23 cellular contexts compared by ENCODE assay signal in the genomic region with DNA sequence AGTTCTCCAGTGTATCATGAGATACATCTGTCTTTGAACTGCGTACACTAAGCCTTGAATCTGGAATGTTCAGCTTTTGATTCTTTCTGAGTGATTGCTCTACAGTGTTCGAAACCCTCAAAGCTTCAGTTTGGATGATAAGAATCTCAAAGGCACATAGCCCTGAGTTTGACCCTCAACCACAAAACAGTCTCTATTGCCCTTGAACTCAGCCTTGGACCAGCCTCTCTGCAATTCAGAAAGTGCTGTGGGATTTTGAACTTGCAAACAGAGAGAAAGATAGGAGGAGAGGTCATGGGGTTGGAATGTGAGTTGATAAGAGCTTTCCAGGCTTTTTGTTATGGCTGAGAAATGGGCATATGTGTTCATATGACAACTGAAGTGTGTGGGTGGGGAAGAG.
"Had no signal": no experiment of that assay in that cellular context is flagged by ENCODE, and none has a peak within 500 bp of the region (broad histone marks: within the 10 kb centered on the region; RNA-seq: fewer than 3 reads in every experiment).

No MANE protein-coding gene starts in this region.

- DNase-seq: activated CD4-positive, alpha-beta memory T cell treated with anti-CD3 and anti-CD28 coated beads for 36 hours; activated CD4-positive, alpha-beta T cell treated with anti-CD3 and anti-CD28 coated beads for 36 hours; activated CD8-positive, alpha-beta memory T cell treated with anti-CD3 and anti-CD28 coated beads, Interleukin-2, amount 10 ng/mL, durations not matched to agents 7 days and 5 days; activated naive CD4-positive, alpha-beta T cell treated with anti-CD3 and anti-CD28 coated beads, Interleukin-2, amount 50 U/mL, for 16 hours; activated T-cell treated with anti-CD3 and anti-CD28 coated beads, Interleukin-2, amount 50 U/mL, for 24 hours; adrenal gland; body of pancreas; central memory CD4-positive, alpha-beta T cell; colonic mucosa; foreskin fibroblast; glutamatergic neuron; hypothalamus; nephron progenitor cell; occipital lobe; stimulated activated CD4-positive, alpha-beta T cell treated with anti-CD3 and anti-CD28 coated beads, Interleukin-15, amount 100 ng/mL, for 24 hours; stimulated activated CD4-positive, alpha-beta T cell treated with anti-CD3 and anti-CD28 coated beads, Interleukin-4, amount 100 ng/mL, for 1 hour; stimulated activated naive CD4-positive, alpha-beta T cell; substantia nigra; uterus had no signal

- ATAC-seq: activated CD4-positive, alpha-beta T cell treated with anti-CD3 and anti-CD28 coated beads for 36 hours; activated CD8-positive, alpha-beta memory T cell treated with anti-CD3 and anti-CD28 coated beads, Interleukin-2, amount 10 ng/mL, durations not matched to agents 7 days and 5 days; body of pancreas had no signal

- H3K9me3 ChIP-seq: adrenal gland, body of pancreas, colonic mucosa, right atrium auricular region, tibial nerve, uterus had no signal

- H3K27me3 ChIP-seq: adrenal gland, body of pancreas, colonic mucosa, right atrium auricular region, tibial nerve, uterus had no signal

- H3K4me1 ChIP-seq: adrenal gland, body of pancreas, colonic mucosa, right atrium auricular region, tibial nerve, uterus had no signal

- H3K27ac ChIP-seq: adrenal gland, body of pancreas, colonic mucosa, right atrium auricular region, tibial nerve, uterus, VCaP had no signal

- FAIRE-seq: endothelial cell of umbilical vein had no signal

- H3K4me3 ChIP-seq: adrenal gland, body of pancreas, colonic mucosa, right atrium auricular region, tibial nerve, uterus had no signal

- H3K36me3 ChIP-seq: adrenal gland, colonic mucosa, right atrium auricular region, tibial nerve, uterus had no signal
